27 cellular contexts compared by ENCODE assay signal in the genomic region with DNA sequence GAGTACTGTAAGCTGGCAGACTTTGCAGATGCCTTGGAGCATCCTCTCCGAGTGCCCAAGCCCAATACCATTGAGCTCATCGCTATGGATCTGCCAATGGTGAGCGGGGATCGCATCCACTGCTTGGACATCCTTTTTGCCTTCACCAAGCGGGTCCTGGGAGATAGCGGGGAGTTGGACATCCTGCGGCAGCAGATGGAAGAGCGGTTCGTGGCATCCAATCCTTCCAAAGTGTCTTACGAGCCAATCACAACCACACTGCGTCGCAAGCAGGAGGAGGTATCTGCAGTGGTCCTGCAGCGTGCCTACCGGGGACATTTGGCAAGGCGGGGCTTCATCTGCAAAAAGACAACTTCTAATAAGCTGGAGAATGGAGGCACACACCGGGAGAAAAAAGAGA. TPM values are rescaled to one million over a fixed set of nuclear protein-coding genes. Genes with fewer than 3 reads are reported as not detected.
A peak's percentile ranks its signal among the peaks of the same experiment; 100 is the strongest.
DNase-seq lines count a peak whose midpoint lies in the region; ATAC-seq, FAIRE-seq and TF ChIP-seq lines count a peak whose summit lies in the region.
"Had no signal": no experiment of that assay in that cellular context is flagged by ENCODE, and none has a peak within 500 bp of the region (broad histone marks: within the 10 kb centered on the region; RNA-seq: fewer than 3 reads in every experiment).

No MANE protein-coding gene starts in this region.

- H3K79me1 ChIP-seq in mesendoderm (ENCODE audit: low read length): no peaks in the 10 kb centered on the region

- no peak overlapping the region for H3K27ac ChIP-seq in astrocyte (ENCODE audit: low read depth, low read length)
- no peak overlapping the region for H3K27ac ChIP-seq in colonic mucosa
- no peak overlapping the region for H3K27ac ChIP-seq in mesendoderm (ENCODE audit: low read depth, low read length)
- H3K27ac ChIP-seq: BLaER1 had no signal

- DNase-seq in T-helper 17 cell (no peak), astrocyte (ENCODE audit: low read depth) (no peak), cerebellum (ENCODE audit: low spot score) (peak; percentile 35), colonic mucosa (no peak), mesendoderm (no peak), T-helper 1 cell (no peak)
- DNase-seq: 8988T; ACHN; BE2C; CD4-positive, alpha-beta memory T cell; CD4-positive, CD25-positive, alpha-beta regulatory T cell; CD8-positive, alpha-beta memory T cell; COR-L47; DMS 273 treated with DMSO at 0.1 percent for 48 hours; DMS153; DMS53; DMS79; DND-41; EL; GF-D8 had no signal

- H4K8ac ChIP-seq in mesendoderm (ENCODE audit: low read depth, low read length): no peak overlapping the region

- TF ChIP-seq CTCF in astrocyte (IDR thresholded peaks at IDR 0.05; ENCODE audit: insufficient read depth, low read depth, low read length) (no peak), colonic mucosa (IDR thresholded peaks at IDR 0.05) (no peak)

- no peak overlapping the region for H3K27ac Mint-ChIP-seq in T-helper 17 cell
- H3K27ac Mint-ChIP-seq in astrocyte (ENCODE audit: unreplicated experiment): peak overlapping the region; percentile 66
- H3K27ac Mint-ChIP-seq: CD4-positive, alpha-beta memory T cell; CD4-positive, CD25-positive, alpha-beta regulatory T cell; CD8-positive, alpha-beta memory T cell had no signal

- H3K4me1 Mint-ChIP-seq in T-helper 17 cell (peaks cover 2% of the 10 kb centered on the region), astrocyte (ENCODE audit: low read depth, unreplicated experiment) (no peaks in the 10 kb centered on the region)
- H3K4me1 Mint-ChIP-seq: CD4-positive, alpha-beta memory T cell; CD4-positive, CD25-positive, alpha-beta regulatory T cell; CD8-positive, alpha-beta memory T cell had no signal

- no CpG with 5 or more reads among the region's 16 CpGs for WGBS in mesendoderm (ENCODE audit: extremely low coverage, insufficient coverage, low lambda C conversion rate)

- H3K36me3 ChIP-seq in astrocyte (ENCODE audit: insufficient read depth, low read length) (no peaks in the 10 kb centered on the region), colonic mucosa (no peaks in the 10 kb centered on the region), mesendoderm (ENCODE audit: control insufficient read depth, insufficient read depth, low read length) (no peaks in the 10 kb centered on the region)
- H3K36me3 ChIP-seq: BLaER1 had no signal

- no peak for ATAC-seq in T-helper 17 cell

- H2BK120ac ChIP-seq in mesendoderm (ENCODE audit: low read depth, low read length): no peak overlapping the region

- H3K4me1 ChIP-seq in astrocyte (ENCODE audit: insufficient read depth, low read length): no peaks in the 10 kb centered on the region
- no peaks in the 10 kb centered on the region for H3K4me1 ChIP-seq in colonic mucosa
- no peaks in the 10 kb centered on the region for H3K4me1 ChIP-seq in mesendoderm (ENCODE audit: control insufficient read depth, low read depth, low read length)
- H3K4me1 ChIP-seq: BE2C, BLaER1 had no signal

- no peak overlapping the region for H3K4me3 ChIP-seq in astrocyte (ENCODE audit: insufficient read depth, low read depth, low read length)
- H3K4me3 ChIP-seq in colonic mucosa: no peak overlapping the region
- H3K4me3 ChIP-seq in mesendoderm (ENCODE audit: low read length): no peak overlapping the region
- H3K4me3 ChIP-seq: BLaER1 had no signal

- H3K4me2 ChIP-seq in astrocyte (ENCODE audit: low read length) (no peak overlapping the region), mesendoderm (ENCODE audit: low read length) (no peak overlapping the region)
- H3K4me2 ChIP-seq: BLaER1 had no signal

- no peak for FAIRE-seq in astrocyte (lab: Jason Lieb, UNC)
- FAIRE-seq: A204.1, G401.6, GM12891, GM19239 had no signal

- H3K9me3 Mint-ChIP-seq in astrocyte (ENCODE audit: unreplicated experiment): peaks cover 3% of the 10 kb centered on the region
- H3K9me3 Mint-ChIP-seq: CD14-positive monocyte; CD4-positive, alpha-beta memory T cell; CD8-positive, alpha-beta memory T cell had no signal

- no peaks in the 10 kb centered on the region for H4K20me1 ChIP-seq in astrocyte (ENCODE audit: insufficient read depth, low read length)
- H4K20me1 ChIP-seq: BLaER1 had no signal

- no peak overlapping the region for H2AFZ ChIP-seq in astrocyte (ENCODE audit: low read depth, low read length)

- H3K27me3 ChIP-seq in astrocyte (ENCODE audit: insufficient read depth, low read length) (no peaks in the 10 kb centered on the region), colonic mucosa (no peaks in the 10 kb centered on the region), mesendoderm (ENCODE audit: insufficient read depth, low read length, poor library complexity) (no peaks in the 10 kb centered on the region)
- H3K27me3 ChIP-seq: BE2C, BLaER1 had no signal

- no peak overlapping the region for H4K5ac ChIP-seq in mesendoderm (ENCODE audit: low read length)

- H3K23ac ChIP-seq in mesendoderm (ENCODE audit: low read length): no peak overlapping the region

- peaks cover 21% of the 10 kb centered on the region for H3K27me3 Mint-ChIP-seq in T-helper 17 cell
- H3K27me3 Mint-ChIP-seq in astrocyte (ENCODE audit: low read depth, unreplicated experiment): peaks cover 9% of the 10 kb centered on the region
- H3K27me3 Mint-ChIP-seq: CD4-positive, CD25-positive, alpha-beta regulatory T cell had no signal

- intact Hi-C loops in colonic mucosa (cut with DNase I): no loop called here

- H3K36me3 Mint-ChIP-seq in T-helper 17 cell (ENCODE audit: low read depth) (no peaks in the 10 kb centered on the region), astrocyte (ENCODE audit: low read depth, unreplicated experiment) (peaks cover 5% of the 10 kb centered on the region)
- H3K36me3 Mint-ChIP-seq: CD14-positive monocyte; CD4-positive, alpha-beta memory T cell; CD4-positive, CD25-positive, alpha-beta regulatory T cell; CD8-positive, alpha-beta memory T cell had no signal

- H2AK5ac ChIP-seq in mesendoderm (ENCODE audit: low read length): no peak overlapping the region

- H3K4me3 Mint-ChIP-seq in T-helper 17 cell: peak overlapping the region; percentile 13
- H3K4me3 Mint-ChIP-seq in astrocyte (ENCODE audit: unreplicated experiment): no peak overlapping the region
- H3K4me3 Mint-ChIP-seq: CD4-positive, alpha-beta memory T cell; CD4-positive, CD25-positive, alpha-beta regulatory T cell; CD8-positive, alpha-beta memory T cell had no signal

- no peak overlapping the region for H3K56ac ChIP-seq in mesendoderm (ENCODE audit: low read length)

- H3K9ac ChIP-seq in astrocyte (ENCODE audit: low read length) (no peak overlapping the region), colonic mucosa (ENCODE audit: low read depth in 2 of 2, low read length in 2 of 2) (no peak overlapping the region), mesendoderm (ENCODE audit: low read length) (no peak overlapping the region)
- H3K9ac ChIP-seq: BLaER1 had no signal

- H2BK5ac ChIP-seq in mesendoderm (ENCODE audit: low read length): no peak overlapping the region

- H3K4ac ChIP-seq in mesendoderm (ENCODE audit: low read depth, low read length): no peak overlapping the region

- no peak overlapping the region for H2BK15ac ChIP-seq in mesendoderm (replicated peaks; ENCODE audit: low read depth)

- no peaks in the 10 kb centered on the region for H3K9me3 ChIP-seq in T-helper 17 cell (ENCODE audit: control insufficient read depth, low read length, poor library complexity, severe bottlenecking)
- H3K9me3 ChIP-seq in astrocyte (ENCODE audit: insufficient read depth, low read depth, low read length): no peaks in the 10 kb centered on the region
- H3K9me3 ChIP-seq in colonic mucosa: no peaks in the 10 kb centered on the region
- H3K9me3 ChIP-seq: BE2C, BLaER1 had no signal

- no peak overlapping the region for H3K18ac ChIP-seq in mesendoderm (ENCODE audit: low read length)

- H3K79me2 ChIP-seq in astrocyte (ENCODE audit: insufficient read depth, low read length) (no peaks in the 10 kb centered on the region), mesendoderm (ENCODE audit: control insufficient read depth, insufficient read depth, low read length) (no peaks in the 10 kb centered on the region)

RNA-seq across cellular contexts. Expression of a gene that starts 41.6 kb away (rescaled TPM):
- total RNA-seq in T-helper 17 cell (under 1 TPM; 0.42 to 0.76 TPM), astrocyte (5.0 and 6.7 TPM in 2 replicates), cerebellum (1.3 TPM), colonic mucosa (under 1 TPM; 0.30 to 0.35 TPM)
- polyA plus RNA-seq in mesendoderm (2013, experiment 1 of 2): 0.77 TPM
- 0.69 TPM for polyA plus RNA-seq in mesendoderm (2013, experiment 2 of 2)
- total RNA-seq: Daoy had no signal
